In the genomic region with DNA sequence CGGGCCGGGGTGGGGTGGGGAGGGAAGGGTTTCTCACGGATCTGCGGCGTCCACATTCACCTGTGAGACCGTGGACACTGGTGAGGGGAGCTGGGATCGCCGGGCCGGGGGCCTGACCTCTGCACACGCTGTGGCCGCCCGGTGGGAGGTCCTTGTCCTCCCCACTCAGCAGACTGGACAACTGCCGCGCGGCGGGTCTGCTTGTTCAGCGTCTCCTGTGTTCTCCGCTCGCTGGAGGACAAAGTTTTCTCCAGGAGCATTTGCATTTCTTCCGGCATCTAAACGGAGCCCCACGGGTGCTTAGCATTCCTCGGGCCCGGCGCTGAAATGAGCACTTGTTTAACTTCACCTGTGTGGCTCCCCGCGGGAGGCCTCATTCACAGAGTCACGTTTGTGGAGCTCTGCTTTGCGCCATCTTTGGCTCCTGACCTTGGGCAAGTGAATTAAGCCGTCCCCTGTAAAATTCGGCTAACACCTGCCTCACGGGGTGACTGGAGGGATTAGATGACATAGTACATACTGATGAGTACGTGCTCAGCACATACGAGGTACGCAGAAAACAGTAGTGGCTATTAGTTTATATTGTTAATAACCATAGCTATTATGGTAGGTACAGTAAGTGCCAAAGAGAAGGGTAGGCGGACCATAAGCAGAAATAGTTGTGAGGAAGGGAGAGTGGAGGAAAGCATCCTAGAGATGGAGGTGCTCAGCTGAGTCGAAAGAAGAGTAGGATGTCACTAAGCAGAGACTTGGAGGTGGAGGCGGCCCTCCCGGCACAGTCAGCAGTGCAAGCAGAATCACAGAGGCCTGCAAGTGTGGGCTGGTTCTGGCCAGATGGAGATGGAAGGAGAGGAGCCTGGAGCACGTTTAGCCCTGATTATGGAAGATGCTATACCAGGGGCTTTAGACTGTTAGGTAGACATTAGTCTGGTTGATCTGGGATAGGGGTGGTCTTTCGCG, we compare ENCODE assay signal across 8 cellular contexts. TPM values are rescaled to one million over a fixed set of nuclear protein-coding genes. Genes with fewer than 3 reads are reported as not detected.
DNase-seq lines count a peak whose midpoint lies in the region; ATAC-seq, FAIRE-seq and TF ChIP-seq lines count a peak whose summit lies in the region.

No MANE protein-coding gene starts in this region.

- no TSS peak for BruUV-seq in endothelial cell of umbilical vein (replicated peaks; lab: Mats Ljungman, UMichigan)

- H3K4me3 ChIP-seq in BJ (ENCODE audit: low read depth, low read length): peak overlapping the region; percentile 84
- H3K4me3 ChIP-seq in GM23248: peak overlapping the region; percentile 81
- peak overlapping the region; percentile 74 for H3K4me3 ChIP-seq in SU-DHL-6 (ENCODE audit: insufficient read depth, low read length, poor library complexity, severe bottlenecking)
- H3K4me3 ChIP-seq in endothelial cell of umbilical vein (replicated peaks in 1 of 3; ENCODE audit: insufficient read depth in 1 of 3, low read depth in 1 of 3, low read length in 3 of 3): peak overlapping the region; percentile 76 to 98 (median 84)

- in situ Hi-C loops in GM23248 (cut with MboI): no loop called here

- ATAC-seq in naive B cell (ENCODE audit: low read depth in 2 of 2): no peak
- ATAC-seq in HG02938 (IDR thresholded peaks at IDR 0.05; ENCODE audit: unreplicated experiment): no peak

- H3K27me3 ChIP-seq in BJ (ENCODE audit: control insufficient read depth, insufficient read depth, low read length) (no peaks in the 10 kb centered on the region), GM23248 (replicated peaks; ENCODE audit: insufficient read depth) (no peaks in the 10 kb centered on the region), SU-DHL-6 (ENCODE audit: low read length) (no peaks in the 10 kb centered on the region), endothelial cell of umbilical vein (ENCODE audit: control insufficient read depth in 2 of 2, insufficient read depth in 2 of 2, low read length in 2 of 2) (no peaks in the 10 kb centered on the region)

- H3K4me2 ChIP-seq in GM23248 (ENCODE audit: unreplicated experiment): peak overlapping the region; percentile 91
- H3K4me2 ChIP-seq in SU-DHL-6 (ENCODE audit: low read depth, low read length, poor library complexity, severe bottlenecking): peak overlapping the region; percentile 92
- peak overlapping the region; percentile 77 for H3K4me2 ChIP-seq in endothelial cell of umbilical vein (ENCODE audit: insufficient read depth, low read length)

- peaks cover 9% of the 10 kb centered on the region; the same call in 1 of the 2 replicates for H3K4me1 ChIP-seq in GM23248 (ENCODE audit: insufficient read depth)
- peaks cover 7% of the 10 kb centered on the region for H3K4me1 ChIP-seq in endothelial cell of umbilical vein (ENCODE audit: control insufficient read depth, extremely low read depth, insufficient read depth, low read length)

- intact Hi-C loops in endothelial cell of umbilical vein (cut with micrococcal nuclease): no loop called here

- POLR2A ChIA-PET in BJ (lab: Charles Lee): no interaction called here
- POLR2A ChIA-PET in endothelial cell of umbilical vein (lab: Charles Lee): interaction anchor here (1.2 kb wide), 1 partner anchor 211 kb away, joined by 3 read pairs; no protein-coding TSS in a partner anchor

- H4K20me1 ChIP-seq in GM23248 (ENCODE audit: insufficient read depth): no peaks in the 10 kb centered on the region
- no peaks in the 10 kb centered on the region for H4K20me1 ChIP-seq in SU-DHL-6 (ENCODE audit: low read depth, low read length)
- no peaks in the 10 kb centered on the region for H4K20me1 ChIP-seq in endothelial cell of umbilical vein (replicated peaks; ENCODE audit: control insufficient read depth, extremely low read depth, insufficient read depth, low read length)

- 11 to 12% methylated on average over 32 to 40 of the region's 42 CpGs for WGBS in GM23248 (ENCODE audit: low coverage in 1 of 2, low lambda C conversion rate in 2 of 2, missing lambda C conversion rate in 2 of 2), 2 experiments

- H3K4me3 Mint-ChIP-seq in naive B cell: peak overlapping the region; percentile 93 to 98 (median 96)

- no peaks in the 10 kb centered on the region for H3K27me3 Mint-ChIP-seq in naive B cell

- H3K79me2 ChIP-seq in GM23248 (ENCODE audit: insufficient read depth): peaks cover 55% of the 10 kb centered on the region
- peaks cover 24% of the 10 kb centered on the region for H3K79me2 ChIP-seq in SU-DHL-6 (ENCODE audit: insufficient read depth, low read length)
- H3K79me2 ChIP-seq in endothelial cell of umbilical vein (ENCODE audit: control insufficient read depth, insufficient read depth, low read length): peaks cover 32% of the 10 kb centered on the region

- dilution Hi-C loops in endothelial cell of umbilical vein (cut with MboI; ENCODE audit: extremely low pct_ligation_motif_present, low sequenced_read_pairs): no loop called here

- peak overlapping the region; percentile 88 for H3K9ac ChIP-seq in GM23248
- peak overlapping the region; percentile 82 for H3K9ac ChIP-seq in SU-DHL-6 (ENCODE audit: low read length)
- peak overlapping the region; percentile 77 for H3K9ac ChIP-seq in endothelial cell of umbilical vein (replicated peaks; ENCODE audit: extremely low read depth, insufficient read depth, low read length)

- DNase-seq in BJ (ENCODE audit: low read depth): no peak
- DNase-seq in GM23248: peak; percentile 59
- peak; percentile 43 for DNase-seq in endothelial cell of umbilical vein (ENCODE audit: low read depth, low spot score)
- DNase-seq in naive B cell: no peak
- DNase-seq in mesenteric fat pad (ENCODE audit: low spot score): no peak
- no peak for DNase-seq in cortex of kidney (lab: John Stamatoyannopoulos, UW)

- no peak for TF ChIP-seq POLR2A in endothelial cell of umbilical vein (IDR thresholded peaks at IDR 0.05; ENCODE audit: low read depth, low read length)

- H3K9me1 ChIP-seq in endothelial cell of umbilical vein (replicated peaks; ENCODE audit: control insufficient read depth, extremely low read depth, insufficient read depth, low read length): no peaks in the 10 kb centered on the region

- H3K27ac Mint-ChIP-seq in naive B cell: peak overlapping the region in 4 of 6 donors; percentile 61 to 92 (median 90)

- no peak for TF ChIP-seq CTCF in BJ (IDR thresholded peaks at IDR 0.05; ENCODE audit: insufficient read depth, low read depth, low read length)
- no peak for TF ChIP-seq CTCF in SU-DHL-6 (IDR thresholded peaks at IDR 0.05; ENCODE audit: insufficient read depth, low read length, poor library complexity, severe bottlenecking)
- no peak for TF ChIP-seq CTCF in endothelial cell of umbilical vein (IDR thresholded peaks at IDR 0.05; ENCODE audit: extremely low read depth in 1 of 2, insufficient read depth in 1 of 2, low read depth in 1 of 2, low read length in 2 of 2)

- H3K9me3 Mint-ChIP-seq in naive B cell: no peaks in the 10 kb centered on the region

- H3F3A ChIP-seq in GM23248 (ENCODE audit: insufficient read depth): no peaks in the 10 kb centered on the region
- H3F3A ChIP-seq in SU-DHL-6 (ENCODE audit: insufficient read depth): peaks cover 15% of the 10 kb centered on the region

- peaks cover 32 to 43% (median 32%) of the 10 kb centered on the region in 3 donors for H3K4me1 Mint-ChIP-seq in naive B cell

- CTCF ChIA-PET in BJ (lab: Yijun Ruan, JAX) (interaction anchor here (0.5 to 2.2 kb wide), 6 partner anchors 13 to 339 kb away, joined by 3 to 6 read pairs (median 3); no protein-coding TSS in a partner anchor), endothelial cell of umbilical vein (lab: Charles Lee) (interaction anchor here (0.6 to 1.7 kb wide), 7 partner anchors 13 to 330 kb away, joined by 3 to 9 read pairs (median 4); no protein-coding TSS in a partner anchor)

- H3K9me3 ChIP-seq in GM23248 (ENCODE audit: low read depth): no peaks in the 10 kb centered on the region
- no peaks in the 10 kb centered on the region for H3K9me3 ChIP-seq in SU-DHL-6 (ENCODE audit: insufficient read depth, low read length)
- no peaks in the 10 kb centered on the region for H3K9me3 ChIP-seq in endothelial cell of umbilical vein (replicated peaks; ENCODE audit: control insufficient read depth, insufficient read depth, low read length)

- FAIRE-seq in endothelial cell of umbilical vein (lab: Jason Lieb, UNC): no peak

- H2AFZ ChIP-seq in GM23248 (peak overlapping the region; percentile 74), SU-DHL-6 (ENCODE audit: low read depth, low read length, severe bottlenecking) (peak overlapping the region; percentile 4), endothelial cell of umbilical vein (ENCODE audit: low read depth, low read length) (peak overlapping the region; percentile 93)

- H3K27ac ChIP-seq in GM23248 (peak overlapping the region; percentile 11), SU-DHL-6 (ENCODE audit: low read depth, low read length) (no peak overlapping the region), endothelial cell of umbilical vein (ENCODE audit: insufficient read depth, low read depth, low read length) (peak overlapping the region; percentile 4)

- peaks cover 10% of the 10 kb centered on the region for H3K36me3 ChIP-seq in BJ (ENCODE audit: control insufficient read depth, insufficient read depth, low read length)
- H3K36me3 ChIP-seq in GM23248 (ENCODE audit: low read depth): peaks cover 28% of the 10 kb centered on the region
- H3K36me3 ChIP-seq in SU-DHL-6 (ENCODE audit: low read length): no peaks in the 10 kb centered on the region
- peaks cover 11 to 18% of the 10 kb centered on the region in 2 experiments for H3K36me3 ChIP-seq in endothelial cell of umbilical vein (ENCODE audit: control insufficient read depth in 2 of 2, extremely low read depth in 1 of 2, insufficient read depth in 2 of 2, low read length in 2 of 2)

- peaks cover 16 to 18% of the 10 kb centered on the region in 2 donors for H3K36me3 Mint-ChIP-seq in naive B cell

- H3K9me2 ChIP-seq in GM23248 (ENCODE audit: insufficient read depth) (no peaks in the 10 kb centered on the region), SU-DHL-6 (replicated peaks; ENCODE audit: insufficient read depth, low read length) (no peaks in the 10 kb centered on the region)

RNA-seq across cellular contexts. Expression of gene TRMU, which starts 0.9 kb away (rescaled TPM):
- polyA plus RNA-seq in BJ (2011; rRNA removed): 24.8 and 25.2 TPM in 2 replicates
- polyA minus RNA-seq in BJ (2011; rRNA and poly(A)+ RNA removed): 11.3 and 14.9 TPM in 2 replicates
- total RNA-seq in GM23248 (2014; rRNA removed; shearing (Covaris generic)): 38.4 and 41.2 TPM in 2 replicates
- polyA plus RNA-seq in GM23248 (2016; fragmentation: Nextera tagmentation; extraction: Ambion mirVana): 27.0 and 29.5 TPM in 2 replicates
- total RNA-seq in endothelial cell of umbilical vein: 60.4 and 65.7 TPM in 2 replicates
- polyA plus RNA-seq in endothelial cell of umbilical vein: 39.0 and 42.4 TPM in 2 replicates
- polyA plus RNA-seq in endothelial cell of umbilical vein (2011; cell fraction: cytosol; rRNA removed): 37.4 and 41.1 TPM in 2 replicates
- polyA plus RNA-seq in endothelial cell of umbilical vein (2011; cell fraction: nucleus; rRNA removed): 126 and 144 TPM in 2 replicates
- polyA plus RNA-seq in endothelial cell of umbilical vein (2012): 30.3 and 35.4 TPM in 2 replicates
- polyA minus RNA-seq in endothelial cell of umbilical vein: 40.0 and 53.3 TPM in 2 replicates
- 41.2 TPM for polyA minus RNA-seq in endothelial cell of umbilical vein (2011; cell fraction: cytosol; rRNA and poly(A)+ RNA removed)
- polyA minus RNA-seq in endothelial cell of umbilical vein (2011; cell fraction: nucleus; rRNA and poly(A)+ RNA removed): 59.6 and 64.9 TPM in 2 replicates
- polyA plus RNA-seq in naive B cell (ENCODE audit: low read depth in 6 of 6): 10 to 100 TPM; 11.1 to 24.6 (median 17.4) TPM
- total RNA-seq in mesenteric fat pad: 30.7 TPM

RNA-seq across cellular contexts. Expression of gene GTSE1, which starts 39.7 kb away (rescaled TPM):
- polyA plus RNA-seq in BJ (2011; rRNA removed) (8.2 and 12.2 TPM in 2 replicates), GM23248 (2016; fragmentation: Nextera tagmentation; extraction: Ambion mirVana) (8.0 and 8.6 TPM in 2 replicates), endothelial cell of umbilical vein (22.5 and 25.9 TPM in 2 replicates), naive B cell (ENCODE audit: low read depth in 6 of 6) (under 1 TPM in 2 of 6 donors, not detected in 4; 0.10 to 0.11 TPM)
- 5.9 and 7.6 TPM in 2 replicates for polyA minus RNA-seq in BJ (2011; rRNA and poly(A)+ RNA removed)
- total RNA-seq in GM23248 (2014; rRNA removed; shearing (Covaris generic)): 4.6 and 6.1 TPM in 2 replicates
- total RNA-seq in endothelial cell of umbilical vein (57.0 and 57.2 TPM in 2 replicates), mesenteric fat pad (0.39 TPM)
- 19.9 and 20.5 TPM in 2 replicates for polyA plus RNA-seq in endothelial cell of umbilical vein (2011; cell fraction: cytosol; rRNA removed)
- polyA plus RNA-seq in endothelial cell of umbilical vein (2011; cell fraction: nucleus; rRNA removed): 53.4 and 57.7 TPM in 2 replicates
- 9.6 and 24.0 TPM in 2 replicates for polyA plus RNA-seq in endothelial cell of umbilical vein (2012)
- 15.1 and 19.5 TPM in 2 replicates for polyA minus RNA-seq in endothelial cell of umbilical vein
- 23.9 TPM for polyA minus RNA-seq in endothelial cell of umbilical vein (2011; cell fraction: cytosol; rRNA and poly(A)+ RNA removed)
- polyA minus RNA-seq in endothelial cell of umbilical vein (2011; cell fraction: nucleus; rRNA and poly(A)+ RNA removed): 19.8 and 21.3 TPM in 2 replicates

Comparison
In these comparisons a context has a peak if more than half of its experiments do, and no peak if none do; other contexts are left out.
1. DNase-seq: peak in GM23248 (single experiment) and endothelial cell of umbilical vein (single experiment); none in BJ (single experiment), naive B cell (single experiment), mesenteric fat pad (single experiment) and cortex of kidney (single experiment).
2. H2AFZ ChIP-seq: peak in every context shown above with its lines; median percentile 93 in endothelial cell of umbilical vein; 74 in GM23248; 4 in SU-DHL-6.
3. Peak in every context shown above with its lines, with median percentiles within 50 percentile points of each other: H3K4me3 ChIP-seq, H3K4me2 ChIP-seq and H3K9ac ChIP-seq.